In genomic region chr9:114684036-114684435, GRCh38 we compare ENCODE assay signal across 19 cellular contexts. TPM values are rescaled to one million over a fixed set of nuclear protein-coding genes. Genes with fewer than 3 reads are reported as not detected.
DNase-seq lines count a peak whose midpoint lies in the region; ATAC-seq lines count a peak whose summit lies in the region.
"Had no signal": no experiment of that assay in that cellular context is flagged by ENCODE, and none has a peak within 500 bp of the region (broad histone marks: within the 10 kb centered on the region; RNA-seq: fewer than 3 reads in every experiment).

No MANE protein-coding gene starts in this region.

- DNase-seq in activated CD4-positive, alpha-beta memory T cell treated with anti-CD3 and anti-CD28 coated beads for 36 hours, result peak; percentile 53
- DNase-seq in activated CD4-positive, alpha-beta memory T cell treated with anti-CD3 and anti-CD28 coated beads, Interleukin-2, amount 10 ng/mL, durations not matched to agents 7 days and 5 days, result no peak
- DNase-seq in stimulated activated naive CD4-positive, alpha-beta T cell treated with Interleukin-2 at 50 U/mL for 16 hours (lab: John Stamatoyannopoulos, UW), result peak; percentile 19
- DNase-seq in stimulated activated naive CD4-positive, alpha-beta T cell (lab: John Stamatoyannopoulos, UW), result no peak
- DNase-seq in activated naive CD8-positive, alpha-beta T cell treated with anti-CD3 and anti-CD28 coated beads, Interleukin-2, amount 50 U/mL, for 24 hours, result no peak
- peak in 1 of 2 donors; percentile 50 for DNase-seq in stimulated activated naive CD8-positive, alpha-beta T cell treated with anti-CD3 and anti-CD28 coated beads, Interleukin-15, amount 100 ng/mL, for 72 hours
- DNase-seq in activated CD4-positive, CD25-positive, alpha-beta regulatory T cell (lab: John Stamatoyannopoulos, UW), result no peak
- no peak for DNase-seq in cerebellar cortex (ENCODE audit: low spot score)
- DNase-seq: Caco-2, HFFc6, KG1, NCI-H1048, NCI-H345, NCI-H526 treated with DMSO at 0.1 percent for 48 hours had no signal

- CTCF ChIA-PET in activated CD4-positive, alpha-beta memory T cell treated with anti-CD3 and anti-CD28 coated beads for 36 hours (lab: Charles Lee), result interaction anchor here (0.6 to 10.6 kb wide), 8 partner anchors 8 to 463 kb away, joined by 3 to 242 read pairs (median 79); no protein-coding TSS in a partner anchor
- CTCF ChIA-PET in activated CD4-positive, alpha-beta memory T cell treated with anti-CD3 and anti-CD28 coated beads, Interleukin-2, amount 10 ng/mL, durations not matched to agents 7 days and 5 days (lab: Charles Lee), result interaction anchor here (0.8 to 7.3 kb wide), 7 partner anchors 12 to 331 kb away, joined by 4 to 147 read pairs (median 37); partner anchors contain the start of gene TNFSF8

- peaks cover 69% of the 10 kb centered on the region for H3K4me1 Mint-ChIP-seq in activated CD4-positive, alpha-beta memory T cell treated with anti-CD3 and anti-CD28 coated beads for 36 hours (ENCODE audit: low read depth)
- H3K4me1 Mint-ChIP-seq in activated CD4-positive, alpha-beta memory T cell treated with anti-CD3 and anti-CD28 coated beads, Interleukin-2, amount 10 ng/mL, durations not matched to agents 7 days and 5 days, result peaks cover 68% of the 10 kb centered on the region
- H3K4me1 Mint-ChIP-seq in activated naive CD8-positive, alpha-beta T cell treated with anti-CD3 and anti-CD28 coated beads, Interleukin-2, amount 50 U/mL, for 24 hours, result peaks cover 77% of the 10 kb centered on the region
- H3K4me1 Mint-ChIP-seq in stimulated activated naive CD8-positive, alpha-beta T cell treated with anti-CD3 and anti-CD28 coated beads, Interleukin-15, amount 100 ng/mL, for 72 hours, result peaks cover 85% of the 10 kb centered on the region

- no peak for ATAC-seq in activated naive CD8-positive, alpha-beta T cell treated with anti-CD3 and anti-CD28 coated beads, Interleukin-2, amount 50 U/mL, for 24 hours
- ATAC-seq in stimulated activated naive CD8-positive, alpha-beta T cell treated with anti-CD3 and anti-CD28 coated beads, Interleukin-15, amount 100 ng/mL, for 72 hours, result no peak

- peaks cover 7% of the 10 kb centered on the region for H3K9me3 Mint-ChIP-seq in activated CD4-positive, alpha-beta memory T cell treated with anti-CD3 and anti-CD28 coated beads for 36 hours
- H3K9me3 Mint-ChIP-seq in activated CD4-positive, alpha-beta memory T cell treated with anti-CD3 and anti-CD28 coated beads, Interleukin-2, amount 10 ng/mL, durations not matched to agents 7 days and 5 days, result peaks cover 22% of the 10 kb centered on the region
- H3K9me3 Mint-ChIP-seq in activated naive CD8-positive, alpha-beta T cell treated with anti-CD3 and anti-CD28 coated beads, Interleukin-2, amount 50 U/mL, for 24 hours, result peaks cover 9% of the 10 kb centered on the region
- H3K9me3 Mint-ChIP-seq in stimulated activated naive CD8-positive, alpha-beta T cell treated with anti-CD3 and anti-CD28 coated beads, Interleukin-15, amount 100 ng/mL, for 72 hours, result peaks cover 14 to 23% of the 10 kb centered on the region in 2 donors
- H3K9me3 Mint-ChIP-seq: CD14-positive monocyte had no signal

- POLR2A ChIA-PET in activated CD4-positive, alpha-beta memory T cell treated with anti-CD3 and anti-CD28 coated beads for 36 hours (lab: Charles Lee), result no interaction called here
- POLR2A ChIA-PET in activated CD4-positive, alpha-beta memory T cell treated with anti-CD3 and anti-CD28 coated beads, Interleukin-2, amount 10 ng/mL, durations not matched to agents 7 days and 5 days (lab: Charles Lee), result interaction anchor here (0.8 to 3.6 kb wide), 8 partner anchors 11 to 245 kb away, joined by 3 to 32 read pairs (median 14); partner anchors contain the start of gene TNFSF8

- H3K27me3 Mint-ChIP-seq in activated CD4-positive, alpha-beta memory T cell treated with anti-CD3 and anti-CD28 coated beads for 36 hours, result no peaks in the 10 kb centered on the region
- H3K27me3 Mint-ChIP-seq in activated CD4-positive, alpha-beta memory T cell treated with anti-CD3 and anti-CD28 coated beads, Interleukin-2, amount 10 ng/mL, durations not matched to agents 7 days and 5 days, result peaks cover 19% of the 10 kb centered on the region
- H3K27me3 Mint-ChIP-seq in activated naive CD8-positive, alpha-beta T cell treated with anti-CD3 and anti-CD28 coated beads, Interleukin-2, amount 50 U/mL, for 24 hours, result no peaks in the 10 kb centered on the region
- no peaks in the 10 kb centered on the region for H3K27me3 Mint-ChIP-seq in stimulated activated naive CD8-positive, alpha-beta T cell treated with anti-CD3 and anti-CD28 coated beads, Interleukin-15, amount 100 ng/mL, for 72 hours

- no peak overlapping the region for H3K4me3 Mint-ChIP-seq in activated CD4-positive, alpha-beta memory T cell treated with anti-CD3 and anti-CD28 coated beads for 36 hours
- H3K4me3 Mint-ChIP-seq in activated CD4-positive, alpha-beta memory T cell treated with anti-CD3 and anti-CD28 coated beads, Interleukin-2, amount 10 ng/mL, durations not matched to agents 7 days and 5 days, result no peak overlapping the region
- H3K4me3 Mint-ChIP-seq in activated naive CD8-positive, alpha-beta T cell treated with anti-CD3 and anti-CD28 coated beads, Interleukin-2, amount 50 U/mL, for 24 hours, result no peak overlapping the region
- H3K4me3 Mint-ChIP-seq in stimulated activated naive CD8-positive, alpha-beta T cell treated with anti-CD3 and anti-CD28 coated beads, Interleukin-15, amount 100 ng/mL, for 72 hours, result peak overlapping the region; percentile 58 to 76
- H3K4me3 Mint-ChIP-seq: CD14-positive monocyte, HFFc6 had no signal

- intact Hi-C loops in activated CD4-positive, alpha-beta memory T cell treated with anti-CD3 and anti-CD28 coated beads for 36 hours (cut with micrococcal nuclease), result no loop called here

- peaks cover 12% of the 10 kb centered on the region for H3K36me3 Mint-ChIP-seq in activated CD4-positive, alpha-beta memory T cell treated with anti-CD3 and anti-CD28 coated beads for 36 hours
- H3K36me3 Mint-ChIP-seq in activated CD4-positive, alpha-beta memory T cell treated with anti-CD3 and anti-CD28 coated beads, Interleukin-2, amount 10 ng/mL, durations not matched to agents 7 days and 5 days (ENCODE audit: low read depth), result peaks cover 44% of the 10 kb centered on the region
- peaks cover 24% of the 10 kb centered on the region for H3K36me3 Mint-ChIP-seq in activated naive CD8-positive, alpha-beta T cell treated with anti-CD3 and anti-CD28 coated beads, Interleukin-2, amount 50 U/mL, for 24 hours (ENCODE audit: low read depth)
- H3K36me3 Mint-ChIP-seq: CD14-positive monocyte had no signal

- peak overlapping the region; percentile 23 for H3K27ac Mint-ChIP-seq in activated CD4-positive, alpha-beta memory T cell treated with anti-CD3 and anti-CD28 coated beads for 36 hours
- no peak overlapping the region for H3K27ac Mint-ChIP-seq in activated CD4-positive, alpha-beta memory T cell treated with anti-CD3 and anti-CD28 coated beads, Interleukin-2, amount 10 ng/mL, durations not matched to agents 7 days and 5 days
- H3K27ac Mint-ChIP-seq in activated naive CD8-positive, alpha-beta T cell treated with anti-CD3 and anti-CD28 coated beads, Interleukin-2, amount 50 U/mL, for 24 hours, result peak overlapping the region; percentile 41
- peak overlapping the region; percentile 79 to 93 for H3K27ac Mint-ChIP-seq in stimulated activated naive CD8-positive, alpha-beta T cell treated with anti-CD3 and anti-CD28 coated beads, Interleukin-15, amount 100 ng/mL, for 72 hours
- H3K27ac Mint-ChIP-seq: CD14-positive monocyte, HFFc6 had no signal

RNA-seq across cellular contexts. Expression of gene TEX48, which starts 2.0 kb away (rescaled TPM):
- 1 to 10 TPM in 1 of 2 experiments, under 1 TPM in 1; 0.57 to 1.2 TPM for total RNA-seq in activated CD4-positive, alpha-beta memory T cell treated with anti-CD3 and anti-CD28 coated beads for 36 hours
- total RNA-seq in activated CD4-positive, alpha-beta memory T cell treated with anti-CD3 and anti-CD28 coated beads, Interleukin-2, amount 10 ng/mL, durations not matched to agents 7 days and 5 days, result 1 to 10 TPM in 1 of 2 experiments, under 1 TPM in 1; 0.48 to 1.5 TPM
- total RNA-seq: A673, Caco-2, H4, HFFc6, M059J, OCI-LY7 had no signal

RNA-seq across cellular contexts. Expression of gene TEX53, which starts 26.4 kb away (rescaled TPM):
- not detected for total RNA-seq in activated CD4-positive, alpha-beta memory T cell treated with anti-CD3 and anti-CD28 coated beads for 36 hours
- not detected for total RNA-seq in activated CD4-positive, alpha-beta memory T cell treated with anti-CD3 and anti-CD28 coated beads, Interleukin-2, amount 10 ng/mL, durations not matched to agents 7 days and 5 days
- total RNA-seq: A673, Caco-2, H4, HFFc6, M059J, OCI-LY7 had no signal

Comparison
In these comparisons a context has a peak if more than half of its experiments do, and no peak if none do; other contexts are left out.
1. DNase-seq: peak in activated CD4-positive, alpha-beta memory T cell treated with anti-CD3 and anti-CD28 coated beads for 36 hours (single experiment) and stimulated activated naive CD4-positive, alpha-beta T cell treated with Interleukin-2 at 50 U/mL for 16 hours (single experiment); none in activated CD4-positive, alpha-beta memory T cell treated with anti-CD3 and anti-CD28 coated beads, Interleukin-2, amount 10 ng/mL, durations not matched to agents 7 days and 5 days (single experiment), stimulated activated naive CD4-positive, alpha-beta T cell (0 of 6), activated naive CD8-positive, alpha-beta T cell treated with anti-CD3 and anti-CD28 coated beads, Interleukin-2, amount 50 U/mL, for 24 hours (single experiment), activated CD4-positive, CD25-positive, alpha-beta regulatory T cell (0 of 4) and cerebellar cortex (single experiment).
2. H3K4me3 Mint-ChIP-seq: peak in stimulated activated naive CD8-positive, alpha-beta T cell treated with anti-CD3 and anti-CD28 coated beads, Interleukin-15, amount 100 ng/mL, for 72 hours (2 of 2); none in activated CD4-positive, alpha-beta memory T cell treated with anti-CD3 and anti-CD28 coated beads for 36 hours (single experiment), activated CD4-positive, alpha-beta memory T cell treated with anti-CD3 and anti-CD28 coated beads, Interleukin-2, amount 10 ng/mL, durations not matched to agents 7 days and 5 days (single experiment) and activated naive CD8-positive, alpha-beta T cell treated with anti-CD3 and anti-CD28 coated beads, Interleukin-2, amount 50 U/mL, for 24 hours (single experiment).